Comparison of ENCODE assay signal across 22 cellular contexts in genomic region chr11:79963886-79964660, GRCh38.
"Had no signal": no experiment of that assay in that cellular context is flagged by ENCODE, and none has a peak within 500 bp of the region (broad histone marks: within the 10 kb centered on the region; RNA-seq: fewer than 3 reads in every experiment).

No MANE protein-coding gene starts in this region.

- H3K27ac Mint-ChIP-seq: naive thymus-derived CD4-positive, alpha-beta T cell; stimulated activated naive CD8-positive, alpha-beta T cell treated with anti-CD3 and anti-CD28 coated beads, Interleukin-15, Interleukin-2, amounts not matched to agents 100 ng/mL and 50 ng/mL, for 24 hours had no signal

- H3K4me3 Mint-ChIP-seq: activated T-cell treated with anti-CD3 and anti-CD28 coated beads, Interleukin-2, amount 50 U/mL, for 4 hours; naive thymus-derived CD4-positive, alpha-beta T cell; stimulated activated naive CD8-positive, alpha-beta T cell treated with anti-CD3 and anti-CD28 coated beads, Interleukin-15, Interleukin-2, amounts not matched to agents 100 ng/mL and 50 ng/mL, for 24 hours had no signal

- H3K27ac ChIP-seq: ascending aorta, right atrium auricular region, skin epidermis, suprapubic skin, transverse colon, vagina had no signal

- H3K4me3 ChIP-seq: ascending aorta, right atrium auricular region, skin epidermis, suprapubic skin, transverse colon, vagina had no signal

- H3K36me3 ChIP-seq: ascending aorta, right atrium auricular region, suprapubic skin, transverse colon, vagina had no signal

- H3K4me1 ChIP-seq: ascending aorta, right atrium auricular region, suprapubic skin, transverse colon, vagina had no signal

- H3K27me3 Mint-ChIP-seq: stimulated activated naive CD8-positive, alpha-beta T cell treated with anti-CD3 and anti-CD28 coated beads, Interleukin-15, Interleukin-2, amounts not matched to agents 100 ng/mL and 50 ng/mL, for 24 hours had no signal

- H3K36me3 Mint-ChIP-seq: naive thymus-derived CD4-positive, alpha-beta T cell had no signal

- DNase-seq: activated CD4-positive, alpha-beta T cell treated with anti-CD3 and anti-CD28 coated beads, Interleukin-2, amount 50 U/mL, for 1 hour; activated CD8-positive, alpha-beta memory T cell treated with anti-CD3 and anti-CD28 coated beads, Interleukin-2, amount 50 U/mL, for 4 hours; activated effector memory CD4-positive, alpha-beta T cell treated with Interleukin-2 at 50 U/mL for 16 hours; activated naive CD4-positive, alpha-beta T cell treated with anti-CD3 and anti-CD28 coated beads, Interleukin-2, amount 50 U/mL, for 16 hours; activated T-cell treated with anti-CD3 and anti-CD28 coated beads, Interleukin-2, amount 50 U/mL, for 4 hours; cerebellar nuclear complex; cortex of kidney; effector CD4-positive, alpha-beta T cell; kidney; left ventricle myocardium superior; naive thymus-derived CD4-positive, alpha-beta T cell; stimulated activated CD4-positive, alpha-beta T cell treated with anti-CD3 and anti-CD28 coated beads, Interleukin-15, amount 100 ng/mL, for 24 hours; stimulated activated CD4-positive, alpha-beta T cell treated with anti-CD3 and anti-CD28 coated beads, Interleukin-2, amount 100 ng/mL, for 48 hours; T-helper 1 cell; T-helper 9 cell; transverse colon had no signal

- H3K9me3 ChIP-seq: suprapubic skin, transverse colon, vagina had no signal

- H3K4me1 Mint-ChIP-seq: naive thymus-derived CD4-positive, alpha-beta T cell had no signal

- H3K27me3 ChIP-seq: ascending aorta, right atrium auricular region, suprapubic skin, transverse colon, vagina had no signal
